In genomic region chr14:20684662-20685456, GRCh38 we compare ENCODE assay signal across 8 cellular contexts. TPM values are rescaled to one million over a fixed set of nuclear protein-coding genes. Genes with fewer than 3 reads are reported as not detected.
DNase-seq lines count a peak whose midpoint lies in the region; ATAC-seq lines count a peak whose summit lies in the region.

No MANE protein-coding gene starts in this region.

- no peaks in the 10 kb centered on the region for H3K36me3 Mint-ChIP-seq in activated CD4-positive, alpha-beta T cell treated with anti-CD3 and anti-CD28 coated beads, Interleukin-2, amount 10 ng/mL, durations not matched to agents 7 days and 5 days (ENCODE audit: low read depth)

- POLR2A ChIA-PET in activated CD4-positive, alpha-beta T cell treated with anti-CD3 and anti-CD28 coated beads, Interleukin-2, amount 10 ng/mL, durations not matched to agents 7 days and 5 days (lab: Charles Lee): interaction anchor here (0.6 kb wide), 1 partner anchor 667 kb away, joined by 3 read pairs; no protein-coding TSS in a partner anchor

- no peak for ATAC-seq in HG03442 (IDR thresholded peaks at IDR 0.05; ENCODE audit: unreplicated experiment)

- H3K27me3 ChIP-seq in iPS DF 6.9 (ENCODE audit: control insufficient read depth, insufficient read depth, low read length): no peaks in the 10 kb centered on the region

- peak overlapping the region; percentile 74 for H3K27ac Mint-ChIP-seq in activated CD4-positive, alpha-beta T cell treated with anti-CD3 and anti-CD28 coated beads, Interleukin-2, amount 10 ng/mL, durations not matched to agents 7 days and 5 days

- H3K27ac ChIP-seq in iPS DF 6.9 (ENCODE audit: low read length): no peak overlapping the region
- H3K27ac ChIP-seq in skin epidermis: peak overlapping the region in 20 of 21 experiments; percentile 92 to 100 (median 98)

- peak; percentile 9 for DNase-seq in activated CD4-positive, alpha-beta T cell treated with anti-CD3 and anti-CD28 coated beads, Interleukin-2, amount 10 ng/mL, durations not matched to agents 7 days and 5 days
- DNase-seq in activated CD4-positive, alpha-beta T cell treated with anti-CD3 and anti-CD28 coated beads for 4 hours: no peak
- DNase-seq in UCSD-AML1 (lab: John Stamatoyannopoulos, UW; ENCODE audit: unreplicated experiment): peak; percentile 39
- DNase-seq in iPS DF 6.9 (ENCODE audit: low read depth, low spot score): no peak
- no peak for DNase-seq in NCI-H1436 treated with DMSO at 0.1 percent for 48 hours (lab: John Stamatoyannopoulos, UW)
- DNase-seq in NCI-H128 (lab: John Stamatoyannopoulos, UW; ENCODE audit: unreplicated experiment): no peak

- H3K9me3 Mint-ChIP-seq in activated CD4-positive, alpha-beta T cell treated with anti-CD3 and anti-CD28 coated beads, Interleukin-2, amount 10 ng/mL, durations not matched to agents 7 days and 5 days: no peaks in the 10 kb centered on the region

- no peaks in the 10 kb centered on the region for H3K4me1 ChIP-seq in iPS DF 6.9 (ENCODE audit: control insufficient read depth, insufficient read depth, low read length)

- H3K36me3 ChIP-seq in iPS DF 6.9 (ENCODE audit: control insufficient read depth, insufficient read depth, low read length): no peaks in the 10 kb centered on the region

- H3K4me3 Mint-ChIP-seq in activated CD4-positive, alpha-beta T cell treated with anti-CD3 and anti-CD28 coated beads, Interleukin-2, amount 10 ng/mL, durations not matched to agents 7 days and 5 days: no peak overlapping the region

- peaks cover 16% of the 10 kb centered on the region for H3K4me1 Mint-ChIP-seq in activated CD4-positive, alpha-beta T cell treated with anti-CD3 and anti-CD28 coated beads, Interleukin-2, amount 10 ng/mL, durations not matched to agents 7 days and 5 days

- H3K27me3 Mint-ChIP-seq in activated CD4-positive, alpha-beta T cell treated with anti-CD3 and anti-CD28 coated beads, Interleukin-2, amount 10 ng/mL, durations not matched to agents 7 days and 5 days: no peaks in the 10 kb centered on the region

- H3K4me3 ChIP-seq in iPS DF 6.9 (ENCODE audit: low read length) (peak overlapping the region; percentile 86; the same call in 1 of the 2 replicates), skin epidermis (peak overlapping the region; percentile 52 to 87 (median 73))

- H3K9me3 ChIP-seq in iPS DF 6.9 (ENCODE audit: control insufficient read depth, insufficient read depth, low read length): no peaks in the 10 kb centered on the region

- CTCF ChIA-PET in activated CD4-positive, alpha-beta T cell treated with anti-CD3 and anti-CD28 coated beads, Interleukin-2, amount 10 ng/mL, durations not matched to agents 7 days and 5 days (lab: Charles Lee): interaction anchor here (0.8 to 7.3 kb wide), 11 partner anchors 9 to 286 kb away, joined by 3 to 42 read pairs (median 5); no protein-coding TSS in a partner anchor

- no CpG with 5 or more reads among the region's 22 CpGs for WGBS in iPS DF 6.9 (ENCODE audit: insufficient coverage, insufficient read length)

RNA-seq across cellular contexts. Expression of gene RNASE4, which starts 0.5 kb away (rescaled TPM):
- total RNA-seq in activated CD4-positive, alpha-beta T cell treated with anti-CD3 and anti-CD28 coated beads, Interleukin-2, amount 10 ng/mL, durations not matched to agents 7 days and 5 days: 1 to 10 TPM in 1 of 2 experiments, under 1 TPM in 1; 0.92 to 1.4 TPM

RNA-seq across cellular contexts. Expression of gene ANG, which starts 3.7 kb away (rescaled TPM):
- total RNA-seq in activated CD4-positive, alpha-beta T cell treated with anti-CD3 and anti-CD28 coated beads, Interleukin-2, amount 10 ng/mL, durations not matched to agents 7 days and 5 days: 1 to 10 TPM in 1 of 2 experiments, under 1 TPM in 1; 0.89 to 1.6 TPM

RNA-seq across cellular contexts. Expression of gene OR6S1, which starts 43.4 kb away (rescaled TPM):
- not detected for total RNA-seq in activated CD4-positive, alpha-beta T cell treated with anti-CD3 and anti-CD28 coated beads, Interleukin-2, amount 10 ng/mL, durations not matched to agents 7 days and 5 days

Comparison
In these comparisons a context has a peak if more than half of its experiments do, and no peak if none do; other contexts are left out.
1. DNase-seq: peak in activated CD4-positive, alpha-beta T cell treated with anti-CD3 and anti-CD28 coated beads, Interleukin-2, amount 10 ng/mL, durations not matched to agents 7 days and 5 days (single experiment) and UCSD-AML1 (single experiment); none in activated CD4-positive, alpha-beta T cell treated with anti-CD3 and anti-CD28 coated beads for 4 hours (0 of 2), iPS DF 6.9 (single experiment), NCI-H1436 treated with DMSO at 0.1 percent for 48 hours (single experiment) and NCI-H128 (single experiment).